Comparison of ENCODE assay signal across 8 cellular contexts in the genomic region with DNA sequence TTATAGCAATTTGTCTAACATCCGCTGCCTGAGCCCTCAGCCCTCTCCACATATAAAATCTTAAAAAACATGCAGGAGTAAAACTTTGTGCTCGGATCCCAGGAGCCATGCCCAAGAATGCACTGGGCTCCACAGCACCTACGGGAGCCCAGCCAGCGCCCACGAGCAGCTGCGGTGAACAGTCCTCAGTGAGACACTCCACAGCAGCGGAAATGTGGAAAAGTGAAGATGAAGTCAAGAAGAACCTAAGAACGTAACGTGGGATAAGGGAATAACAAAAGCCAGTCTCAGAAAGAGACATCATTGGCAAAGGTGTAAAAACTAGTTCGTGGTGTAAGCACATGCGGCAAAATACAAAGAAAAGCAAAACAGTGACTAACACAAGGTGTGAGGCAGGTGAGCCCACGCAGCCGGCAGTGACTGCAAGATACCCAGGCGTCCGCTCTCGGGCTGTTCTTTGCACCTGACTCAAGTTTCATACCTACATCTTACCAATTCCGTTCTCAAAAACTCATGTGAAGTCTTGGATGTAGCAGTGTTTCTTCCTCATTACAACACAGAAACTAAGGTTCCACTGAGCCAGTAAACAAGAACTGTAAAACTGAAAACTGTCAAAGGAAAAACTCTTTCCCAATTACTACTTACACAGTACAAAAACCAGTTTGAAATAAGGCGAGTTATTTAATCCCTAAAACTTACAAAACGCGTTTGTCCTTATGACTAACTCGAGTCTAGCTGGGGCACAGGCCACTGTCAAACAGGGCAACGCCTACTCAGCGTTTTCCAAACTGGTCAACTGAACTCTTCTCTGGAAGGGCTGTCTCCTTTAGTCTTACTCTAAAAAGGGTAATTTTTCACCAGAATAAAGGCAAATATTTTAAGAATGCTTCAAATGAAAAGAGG. TPM values are rescaled to one million over a fixed set of nuclear protein-coding genes. Genes with fewer than 3 reads are reported as not detected.
DNase-seq lines count a peak whose midpoint lies in the region; FAIRE-seq and TF ChIP-seq lines count a peak whose summit lies in the region.

No MANE protein-coding gene starts in this region.

- FAIRE-seq in RCC 7860 (lab: Jason Lieb, UNC): peak; percentile 31
- FAIRE-seq in keratinocyte (lab: Jason Lieb, UNC): no peak
- no peak for FAIRE-seq in GM12891 (lab: Jason Lieb, UNC)

- DNase-seq in RCC 7860 (ENCODE audit: low spot score) (peak; percentile 13), keratinocyte (ENCODE audit: low read depth, low spot score) (no peak), D341Med (ENCODE audit: low spot score) (no peak), GM20000 (ENCODE audit: low spot score) (no peak), GM12891 (ENCODE audit: insufficient read length, low spot score) (no peak)
- DNase-seq in stimulated activated CD4-positive, alpha-beta T cell treated with anti-CD3 and anti-CD28 coated beads, Interleukin-2, amount 100 ng/mL, for 48 hours: peak; percentile 55 to 62

- peaks cover 28% of the 10 kb centered on the region for H3K36me3 ChIP-seq in DOHH2 (ENCODE audit: control insufficient read depth, low read length)
- peaks cover 4 to 9% of the 10 kb centered on the region in 2 experiments for H3K36me3 ChIP-seq in keratinocyte (ENCODE audit: control insufficient read depth in 2 of 2, extremely low read depth in 1 of 2, insufficient read depth in 2 of 2, low read length in 2 of 2)

- H3K9me1 ChIP-seq in keratinocyte (ENCODE audit: control insufficient read depth, extremely low read depth, insufficient read depth, low read length): peaks cover 2% of the 10 kb centered on the region

- H3K4me1 ChIP-seq in DOHH2 (ENCODE audit: control insufficient read depth, low read length) (peaks cover 34% of the 10 kb centered on the region), keratinocyte (ENCODE audit: control insufficient read depth, extremely low read depth, insufficient read depth, low read length) (peaks cover 48% of the 10 kb centered on the region)

- TF ChIP-seq CTCF in DOHH2 (IDR thresholded peaks at IDR 0.05; ENCODE audit: low read depth, low read length, poor library complexity, severe bottlenecking) (no peak), keratinocyte (optimal IDR thresholded peaks at IDR 0.05 in 1 of 3, IDR thresholded peaks at IDR 0.05 in 1 of 3, conservative IDR thresholded peaks at IDR 0.05 in 1 of 3; ENCODE audit: extremely low read depth in 1 of 3, insufficient read depth in 2 of 3, low read length in 3 of 3) (no peak), GM20000 (IDR thresholded peaks at IDR 0.05; ENCODE audit: extremely low read depth, missing control alignments) (no peak)

- dilution Hi-C loops in keratinocyte (cut with MboI; ENCODE audit: extremely low pct_ligation_motif_present, low sequenced_read_pairs): no loop called here

- peak overlapping the region; percentile 91 for H3K27ac Mint-ChIP-seq in activated naive CD8-positive, alpha-beta T cell

- H3K79me2 ChIP-seq in DOHH2 (ENCODE audit: control insufficient read depth, low read length) (peaks cover 88% of the 10 kb centered on the region), keratinocyte (ENCODE audit: control insufficient read depth, insufficient read depth, low read length) (peaks cover 55% of the 10 kb centered on the region)

- no peaks in the 10 kb centered on the region for H3K9me2 ChIP-seq in DOHH2 (replicated peaks; ENCODE audit: control insufficient read depth, low read length)

- H3K4me3 ChIP-seq in DOHH2 (ENCODE audit: low read length): peak overlapping the region; percentile 76
- peak overlapping the region; percentile 53 to 64 (median 60) for H3K4me3 ChIP-seq in keratinocyte (ENCODE audit: control insufficient read depth in 2 of 3, extremely low read depth in 1 of 3, insufficient read depth in 2 of 3, low read depth in 1 of 3, low read length in 3 of 3)

- H3K9ac ChIP-seq in keratinocyte (ENCODE audit: control insufficient read depth, extremely low read depth, insufficient read depth, low read length): peak overlapping the region; percentile 84

- H3K4me3 Mint-ChIP-seq in activated naive CD8-positive, alpha-beta T cell: peak overlapping the region; percentile 93

- peaks cover 19% of the 10 kb centered on the region for H3K36me3 Mint-ChIP-seq in activated naive CD8-positive, alpha-beta T cell

- no peak for TF ChIP-seq POLR2A in GM12891 (IDR thresholded peaks at IDR 0.05; ENCODE audit: low read depth, low read length)

- H3K4me1 Mint-ChIP-seq in activated naive CD8-positive, alpha-beta T cell (ENCODE audit: low read depth): peaks cover 59% of the 10 kb centered on the region

- H3K27me3 ChIP-seq in DOHH2 (ENCODE audit: control insufficient read depth, low read length) (no peaks in the 10 kb centered on the region), keratinocyte (ENCODE audit: control insufficient read depth, extremely low read depth, insufficient read depth, low read length) (no peaks in the 10 kb centered on the region)

- peaks cover 4% of the 10 kb centered on the region for H3F3A ChIP-seq in DOHH2 (ENCODE audit: control insufficient read depth, insufficient read depth)

- no peaks in the 10 kb centered on the region for H3K9me3 Mint-ChIP-seq in activated naive CD8-positive, alpha-beta T cell (ENCODE audit: low read depth)

- H3K4me2 ChIP-seq in DOHH2 (ENCODE audit: low read length): peak overlapping the region; percentile 86
- H3K4me2 ChIP-seq in keratinocyte (ENCODE audit: control insufficient read depth, extremely low read depth, insufficient read depth, low read depth, low read length): peak overlapping the region; percentile 89

- H3K9me3 ChIP-seq in DOHH2 (ENCODE audit: control insufficient read depth, insufficient read depth, low read length) (no peaks in the 10 kb centered on the region), keratinocyte (ENCODE audit: control insufficient read depth, low read depth, low read length) (no peaks in the 10 kb centered on the region)

- H4K20me1 ChIP-seq in DOHH2 (ENCODE audit: control insufficient read depth, insufficient read depth, low read depth, low read length) (peaks cover 23% of the 10 kb centered on the region), keratinocyte (ENCODE audit: control insufficient read depth, extremely low read depth, insufficient read depth, low read length) (no peaks in the 10 kb centered on the region)

- H3K27ac ChIP-seq in DOHH2 (ENCODE audit: low read depth, low read length) (no peak overlapping the region), keratinocyte (ENCODE audit: control insufficient read depth, insufficient read depth, low read length) (peak overlapping the region; percentile 94)

- H3K27me3 Mint-ChIP-seq in activated naive CD8-positive, alpha-beta T cell: no peaks in the 10 kb centered on the region

- H2AFZ ChIP-seq in keratinocyte (ENCODE audit: control insufficient read depth, low read length): no peak overlapping the region

TF ChIP-seq in GM12891, 5 proteins besides CTCF, POLR2A, EP300 and RAD21:
- TF ChIP-seq PAX5 (IDR thresholded peaks at IDR 0.05; ENCODE audit: insufficient read depth, low read length, severe bottlenecking) (no peak), TAF1 (IDR thresholded peaks at IDR 0.05; ENCODE audit: low read depth, low read length) (no peak), SPI1 (IDR thresholded peaks at IDR 0.05; ENCODE audit: low read depth, low read length) (no peak), POLR2AphosphoS5 (IDR thresholded peaks at IDR 0.05; ENCODE audit: low read depth, low read length) (no peak), POU2F2 (IDR thresholded peaks at IDR 0.05; ENCODE audit: low read depth, low read length) (no peak)

RNA-seq across cellular contexts. Expression of gene CAMSAP1, which starts 1.7 kb away (rescaled TPM):
- 5.0 to 8.3 TPM (median 6.0 TPM) in 3 replicates for polyA plus RNA-seq in keratinocyte
- 6.7 TPM for polyA plus RNA-seq in keratinocyte (2011; ENCODE audit: low read depth)
- 5.4 and 5.5 TPM in 2 replicates for polyA plus RNA-seq in keratinocyte (2011; cell fraction: cytosol; rRNA removed)
- polyA plus RNA-seq in keratinocyte (2011; cell fraction: nucleus; rRNA removed): 12.0 and 12.2 TPM in 2 replicates
- polyA plus RNA-seq in keratinocyte (2012; ENCODE audit: low replicate concordance): 10.2 and 10.7 TPM in 2 replicates
- 11.7 to 20.7 TPM (median 17.3 TPM) in 3 replicates for polyA minus RNA-seq in keratinocyte
- polyA minus RNA-seq in keratinocyte (2011; cell fraction: cytosol; rRNA and poly(A)+ RNA removed): 43.2 TPM
- 12.7 and 14.0 TPM in 2 replicates for polyA minus RNA-seq in keratinocyte (2011; cell fraction: nucleus; rRNA and poly(A)+ RNA removed)
- 7.8 TPM for polyA plus RNA-seq in GM12891 (2012; ENCODE audit: low read depth, missing spikeins)

RNA-seq across cellular contexts. Expression of gene UBAC1, which starts 55.5 kb away (rescaled TPM):
- 37.8 to 55.9 TPM (median 50.7 TPM) in 3 replicates for polyA plus RNA-seq in keratinocyte
- 80.6 TPM for polyA plus RNA-seq in keratinocyte (2011; ENCODE audit: low read depth)
- 39.5 and 50.0 TPM in 2 replicates for polyA plus RNA-seq in keratinocyte (2011; cell fraction: cytosol; rRNA removed)
- 36.5 and 39.7 TPM in 2 replicates for polyA plus RNA-seq in keratinocyte (2011; cell fraction: nucleus; rRNA removed)
- 26.0 and 32.9 TPM in 2 replicates for polyA plus RNA-seq in keratinocyte (2012; ENCODE audit: low replicate concordance)
- polyA minus RNA-seq in keratinocyte: 28.3 to 36.6 TPM (median 33.5 TPM) in 3 replicates
- 32.4 TPM for polyA minus RNA-seq in keratinocyte (2011; cell fraction: cytosol; rRNA and poly(A)+ RNA removed)
- 8.9 and 11.3 TPM in 2 replicates for polyA minus RNA-seq in keratinocyte (2011; cell fraction: nucleus; rRNA and poly(A)+ RNA removed)
- polyA plus RNA-seq in GM12891 (2012; ENCODE audit: low read depth, missing spikeins): 25.6 TPM

Comparison
In these comparisons a context has a peak if more than half of its experiments do, and no peak if none do; other contexts are left out.
1. DNase-seq: peak in RCC 7860 (single experiment) and stimulated activated CD4-positive, alpha-beta T cell treated with anti-CD3 and anti-CD28 coated beads, Interleukin-2, amount 100 ng/mL, for 48 hours (2 of 2); none in keratinocyte (single experiment), D341Med (single experiment), GM20000 (single experiment) and GM12891 (single experiment).